9 cellular contexts compared by ENCODE assay signal in the genomic region with DNA sequence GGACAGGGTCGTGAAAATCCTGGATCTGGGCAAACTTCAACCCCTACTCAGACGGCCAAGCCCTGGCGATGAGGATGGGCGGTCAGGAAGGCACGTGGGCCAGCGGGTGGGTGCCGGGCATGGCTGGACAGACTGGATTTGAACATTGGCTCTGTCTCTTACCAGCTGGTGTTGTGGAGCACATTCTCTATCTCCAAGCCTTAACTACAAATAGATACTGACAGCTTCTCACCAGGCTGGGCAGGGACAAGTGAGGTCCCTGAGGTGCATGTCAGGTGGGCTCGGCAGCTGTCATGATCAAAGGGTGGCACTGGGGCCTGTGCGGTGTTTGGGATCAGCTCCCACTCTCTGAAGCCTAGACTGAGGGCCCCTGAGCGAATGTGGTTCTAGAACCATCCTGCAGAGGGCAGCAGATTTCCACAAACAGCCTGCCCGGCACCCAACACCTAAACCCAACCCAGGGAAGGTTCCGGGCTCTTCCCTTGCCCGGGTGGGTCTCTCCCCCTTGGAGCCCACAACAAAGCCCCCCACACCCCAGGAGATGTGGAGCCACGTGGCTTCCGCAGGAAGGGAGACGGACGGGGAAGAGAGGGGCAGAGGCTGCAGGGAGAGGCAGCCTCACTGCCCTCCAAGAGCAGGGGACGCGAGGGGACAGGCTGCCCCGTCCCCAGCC. TPM values are rescaled to one million over a fixed set of nuclear protein-coding genes. Genes with fewer than 3 reads are reported as not detected.
DNase-seq lines count a peak whose midpoint lies in the region; ATAC-seq and TF ChIP-seq lines count a peak whose summit lies in the region.
"Had no signal": no experiment of that assay in that cellular context is flagged by ENCODE, and none has a peak within 500 bp of the region (broad histone marks: within the 10 kb centered on the region; RNA-seq: fewer than 3 reads in every experiment).

No MANE protein-coding gene starts in this region.

- peak; percentile 81 for TF ChIP-seq CTCF in AG10803 (conservative IDR thresholded peaks at IDR 0.05; ENCODE audit: low read length)

- H3K4me3 ChIP-seq in AG10803 (ENCODE audit: low read length), result no peak overlapping the region

- ATAC-seq in GM18517 (IDR thresholded peaks at IDR 0.05; ENCODE audit: unreplicated experiment) (peak; percentile 81), HG03025 (IDR thresholded peaks at IDR 0.05; ENCODE audit: low FRiP score, unreplicated experiment) (peak; percentile 84)

- DNase-seq in AG10803 (ENCODE audit: low read depth), result peak; percentile 54
- peak; percentile 37 for DNase-seq in NCI-H2196 (lab: John Stamatoyannopoulos, UW; ENCODE audit: unreplicated experiment)
- peak; percentile 44 to 55 for DNase-seq in activated CD4-positive, alpha-beta T cell treated with anti-CD3 and anti-CD28 coated beads, Interleukin-2, amount 50 U/mL, for 4 hours
- DNase-seq in ecto neural progenitor cell (ENCODE audit: low spot score), result peak; percentile 85
- peak; percentile 61 to 70 for DNase-seq in lung microvascular endothelial cell (ENCODE audit: low read depth in 2 of 2)
- peak; percentile 43 for DNase-seq in stimulated activated CD8-positive, alpha-beta memory T cell treated with anti-CD3 and anti-CD28 coated beads, Interleukin-15, amount 100 ng/mL, for 1 hour (ENCODE audit: low read depth)

RNA-seq across cellular contexts. Expression of a gene that starts 58.4 kb away (rescaled TPM):
- total RNA-seq in lung microvascular endothelial cell, result 0.20 and 0.22 TPM in 2 replicates
- total RNA-seq: activated CD8-positive, alpha-beta memory T cell treated with anti-CD3 and anti-CD28 coated beads for 36 hours had no signal
